ENCODE assay signal across 9 cellular contexts in the genomic region with DNA sequence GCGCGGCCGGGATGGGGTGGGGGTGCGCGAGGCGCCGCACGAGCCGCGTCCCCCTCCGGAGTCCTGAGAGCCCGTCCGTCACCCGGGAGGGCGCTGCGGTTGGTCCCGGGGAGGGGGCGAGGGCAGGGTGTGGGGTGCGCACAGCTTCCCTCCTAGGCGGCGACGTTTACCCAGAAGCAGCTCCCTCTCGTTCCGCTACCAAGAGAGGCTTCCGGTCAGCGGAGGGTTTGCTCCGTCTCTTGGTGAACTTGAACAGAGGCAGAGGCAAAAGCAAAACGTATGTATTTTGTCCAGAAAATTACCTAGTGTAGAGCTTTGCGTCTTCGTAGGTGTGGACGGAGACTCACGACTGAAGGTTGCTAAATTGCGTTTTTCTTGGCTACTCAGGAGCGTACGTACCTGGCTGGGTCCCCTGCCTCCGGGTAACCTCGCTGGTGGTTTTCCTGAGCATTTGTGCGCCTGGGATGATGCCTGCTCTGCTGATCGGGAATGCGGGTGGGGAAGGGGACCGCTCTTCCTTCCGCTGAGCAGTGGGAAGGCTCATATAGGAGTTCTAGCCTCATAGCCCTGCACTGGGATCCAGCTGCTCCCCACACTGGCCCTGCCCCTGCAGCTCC. TPM values are rescaled to one million over a fixed set of nuclear protein-coding genes. Genes with fewer than 3 reads are reported as not detected.
DNase-seq lines count a peak whose midpoint lies in the region; ATAC-seq and TF ChIP-seq lines count a peak whose summit lies in the region.
"Had no signal": no experiment of that assay in that cellular context is flagged by ENCODE, and none has a peak within 500 bp of the region (broad histone marks: within the 10 kb centered on the region; RNA-seq: fewer than 3 reads in every experiment).

No MANE protein-coding gene starts in this region.

- peak overlapping the region; percentile 75 for H3K4me2 ChIP-seq in trophoblast cell (ENCODE audit: low read length)

- no CpG with 5 or more reads among the region's 42 CpGs for WGBS in trophoblast cell (ENCODE audit: extremely low coverage, insufficient coverage, insufficient read length)

- peak overlapping the region; percentile 86 for H3K4me3 ChIP-seq in SJCRH30
- peak overlapping the region; percentile 79 for H3K4me3 ChIP-seq in left ventricle myocardium inferior
- H3K4me3 ChIP-seq in trophoblast cell (ENCODE audit: low read depth, low read length) = no peak overlapping the region

- H2BK120ac ChIP-seq in trophoblast cell (ENCODE audit: insufficient read depth, low read length, poor library complexity) = no peak overlapping the region

- H2BK5ac ChIP-seq in trophoblast cell (ENCODE audit: low read depth, low read length, poor library complexity) = no peak overlapping the region

- H3K79me1 ChIP-seq in trophoblast cell (ENCODE audit: low read length) = no peaks in the 10 kb centered on the region

- no peak overlapping the region for H4K12ac ChIP-seq in trophoblast cell (ENCODE audit: low read depth, low read length)

- H3K4me1 ChIP-seq in ES-I3 (ENCODE audit: insufficient read depth, low read length) = 0 out of 2 replicates have a peak, but pooled peaks cover 8% of the 10 kb centered on the region
- H3K4me1 ChIP-seq in SJCRH30 = peaks cover 40% of the 10 kb centered on the region
- H3K4me1 ChIP-seq in left ventricle myocardium inferior = peaks cover 12% of the 10 kb centered on the region
- peaks cover 0 to 7% of the 10 kb centered on the region in 2 experiments for H3K4me1 ChIP-seq in trophoblast cell (ENCODE audit: control insufficient read depth in 1 of 2, insufficient read depth in 2 of 2, low read length in 2 of 2)

- H2AFZ ChIP-seq in trophoblast cell (ENCODE audit: insufficient read depth, low read length, poor library complexity) = no peak overlapping the region

- ATAC-seq in HG02938 (IDR thresholded peaks at IDR 0.05; ENCODE audit: unreplicated experiment) (no peak), HG03045 (IDR thresholded peaks at IDR 0.05; ENCODE audit: unreplicated experiment) (no peak)
- ATAC-seq: HCT116 had no signal

- no peak overlapping the region for H4K91ac ChIP-seq in trophoblast cell (ENCODE audit: low read depth, low read length)

- H3K18ac ChIP-seq in trophoblast cell (ENCODE audit: low read length) = no peak overlapping the region

- H3K14ac ChIP-seq in trophoblast cell (ENCODE audit: low read length) = no peak overlapping the region

- H3K36me3 ChIP-seq in ES-I3 (ENCODE audit: insufficient read depth, low read length) (no peaks in the 10 kb centered on the region), SJCRH30 (peaks cover 12% of the 10 kb centered on the region; the same call in 1 of the 2 replicates), left ventricle myocardium inferior (no peaks in the 10 kb centered on the region), trophoblast cell (ENCODE audit: control insufficient read depth in 1 of 2, insufficient read depth in 2 of 2, low read length in 2 of 2) (no peaks in the 10 kb centered on the region)

- intact Hi-C loops in left ventricle myocardium inferior (cut with micrococcal nuclease) = no loop called here

- no peak for TF ChIP-seq CTCF in left ventricle myocardium inferior (IDR thresholded peaks at IDR 0.05; ENCODE audit: borderline replicate concordance)

- H3K4ac ChIP-seq in trophoblast cell (ENCODE audit: low read depth, low read length) = no peak overlapping the region

- H3K27me3 ChIP-seq in SJCRH30 (no peaks in the 10 kb centered on the region), left ventricle myocardium inferior (ENCODE audit: low read depth) (peaks cover 49% of the 10 kb centered on the region), trophoblast cell (ENCODE audit: insufficient read depth, low read length) (peaks cover 15% of the 10 kb centered on the region)

- no peaks in the 10 kb centered on the region for H3K79me2 ChIP-seq in trophoblast cell (ENCODE audit: control insufficient read depth, insufficient read depth, low read length, poor library complexity)

- H3K9me3 ChIP-seq in ES-I3 (ENCODE audit: control insufficient read depth, insufficient read depth, low read length) (no peaks in the 10 kb centered on the region), SJCRH30 (replicated peaks) (no peaks in the 10 kb centered on the region), left ventricle myocardium inferior (replicated peaks) (no peaks in the 10 kb centered on the region), trophoblast cell (ENCODE audit: insufficient read depth, low read depth, low read length) (no peaks in the 10 kb centered on the region)

- no peak overlapping the region for H2AK5ac ChIP-seq in trophoblast cell (ENCODE audit: low read length)

- H4K8ac ChIP-seq in trophoblast cell (ENCODE audit: low read depth, low read length) = no peak overlapping the region

- H3K23ac ChIP-seq in trophoblast cell (ENCODE audit: low read length) = no peak overlapping the region

- H3K27ac ChIP-seq in SJCRH30 (peak overlapping the region; percentile 83), left ventricle myocardium inferior (replicated peaks) (peak overlapping the region; percentile 52), trophoblast cell (ENCODE audit: low read depth, low read length) (no peak overlapping the region)

- peak; percentile 60 to 61 for DNase-seq in SJCRH30
- no peak for DNase-seq in left ventricle myocardium inferior
- peak in 1 of 2 donors; percentile 13 for DNase-seq in trophoblast cell
- no peak for DNase-seq in NCI-H226
- DNase-seq in activated CD4-positive, CD25-positive, alpha-beta regulatory T cell treated with anti-CD3 and anti-CD28 coated beads, Interleukin-2, amount 50 U/mL, for 72 hours = no peak

- H2BK12ac ChIP-seq in trophoblast cell (ENCODE audit: low read length) = no peak overlapping the region

- H3K9ac ChIP-seq in ES-I3 (ENCODE audit: low read depth, low read length) (peak overlapping the region; percentile 78), trophoblast cell (ENCODE audit: low read length) (no peak overlapping the region)

RNA-seq across cellular contexts. Expression of a gene that starts 0.8 kb away (rescaled TPM):
- total RNA-seq in SJCRH30 (2014; rRNA removed; shearing (Covaris generic)) = 99.1 and 101 TPM in 2 replicates
- 6.4 TPM for total RNA-seq in left ventricle myocardium inferior
- polyA plus RNA-seq in trophoblast cell (2013) = 0.12 and 0.23 TPM in 2 replicates

Comparison
In these comparisons a context has a peak if more than half of its experiments do, and no peak if none do; other contexts are left out.
1. DNase-seq: peak in SJCRH30 (2 of 2); none in left ventricle myocardium inferior (single experiment), NCI-H226 (single experiment) and activated CD4-positive, CD25-positive, alpha-beta regulatory T cell treated with anti-CD3 and anti-CD28 coated beads, Interleukin-2, amount 50 U/mL, for 72 hours (single experiment).
2. RNA of a gene that starts 0.8 kb away (total RNA-seq): 99.1 to 101 TPM in SJCRH30; 6.4 TPM in left ventricle myocardium inferior (single experiment); every median in the first group is over 10 times any median in the second.